Comparison of ENCODE assay signal across 2 cellular contexts in genomic region chr7:138978541-138979184, GRCh38.
TF ChIP-seq lines count a peak whose summit lies in the region.

No MANE protein-coding gene starts in this region.

TF ChIP-seq in WTC11, 78 proteins besides CTCF, POLR2A, EP300 and RAD21:
- no peak for TF ChIP-seq E2F1 (CRISPR knock-in tag; IDR thresholded peaks at IDR 0.05)
- TF ChIP-seq HMGA2 (CRISPR knock-in tag; IDR thresholded peaks at IDR 0.05), result no peak
- TF ChIP-seq MLX (CRISPR knock-in tag; IDR thresholded peaks at IDR 0.05), result no peak
- no peak for TF ChIP-seq FOXP4 (CRISPR knock-in tag; IDR thresholded peaks at IDR 0.05)
- TF ChIP-seq ZSCAN18 (CRISPR knock-in tag; IDR thresholded peaks at IDR 0.05), result no peak
- TF ChIP-seq ZBTB21 (CRISPR knock-in tag; IDR thresholded peaks at IDR 0.05; ENCODE audit: borderline replicate concordance), result no peak
- TF ChIP-seq JUN (CRISPR knock-in tag; IDR thresholded peaks at IDR 0.05), result no peak
- TF ChIP-seq ETV6 (CRISPR knock-in tag; IDR thresholded peaks at IDR 0.05), result no peak
- no peak for TF ChIP-seq ELF4 (CRISPR knock-in tag; IDR thresholded peaks at IDR 0.05; ENCODE audit: low read depth)
- TF ChIP-seq ARID4B (CRISPR knock-in tag; IDR thresholded peaks at IDR 0.05; ENCODE audit: borderline replicate concordance), result no peak
- no peak for TF ChIP-seq ZNF263 (CRISPR knock-in tag; IDR thresholded peaks at IDR 0.05; ENCODE audit: low read depth)
- no peak for TF ChIP-seq CBFB (CRISPR knock-in tag; IDR thresholded peaks at IDR 0.05; ENCODE audit: low read depth)
- no peak for TF ChIP-seq NR2C2 (CRISPR knock-in tag; IDR thresholded peaks at IDR 0.05)

TF ChIP-seq in GM12891, 5 proteins besides CTCF, POLR2A, EP300 and RAD21:
- TF ChIP-seq PAX5 (IDR thresholded peaks at IDR 0.05; ENCODE audit: insufficient read depth, low read length, severe bottlenecking) (no peak), TAF1 (IDR thresholded peaks at IDR 0.05; ENCODE audit: low read depth, low read length) (no peak), SPI1 (IDR thresholded peaks at IDR 0.05; ENCODE audit: low read depth, low read length) (no peak), POU2F2 (IDR thresholded peaks at IDR 0.05; ENCODE audit: low read depth, low read length) (no peak), POLR2AphosphoS5 (IDR thresholded peaks at IDR 0.05; ENCODE audit: low read depth, low read length) (no peak)
